8 cellular contexts compared by ENCODE assay signal in genomic region chr4:42282081-42282901, GRCh38.
A peak's percentile ranks its signal among the peaks of the same experiment; 100 is the strongest.
DNase-seq lines count a peak whose midpoint lies in the region; TF ChIP-seq lines count a peak whose summit lies in the region.

No MANE protein-coding gene starts in this region.

- no TSS peak for BruUV-seq in OCI-LY7 (replicated peaks; lab: Mats Ljungman, UMichigan)

- DNase-seq in GM03348 (ENCODE audit: low spot score) = peak; percentile 77
- DNase-seq in H7 = peak; percentile 82
- DNase-seq in KBM-7 = peak; percentile 86
- peak; percentile 82 for DNase-seq in OCI-LY7 (ENCODE audit: low spot score)
- peak; percentile 85 to 89 for DNase-seq in cardiac fibroblast (ENCODE audit: low read depth in 2 of 2)
- peak; percentile 62 for DNase-seq in kidney glomerular epithelial cell (lab: John Stamatoyannopoulos, UW)
- peak; percentile 51 for DNase-seq in stromal cell of bone marrow (ENCODE audit: low read depth)

- in situ Hi-C loops in KBM-7 (cut with MboI; ENCODE audit: low pct_unique_long_range_greater_than_20kb, low sequenced_read_pairs) = loop anchor here (25.0 kb wide), 1 partner anchor 230 kb away; no protein-coding TSS in a partner anchor

- H3K9me3 ChIP-seq in OCI-LY7 (ENCODE audit: low read length) = no peaks in the 10 kb centered on the region

- peak overlapping the region; percentile 67 for H2AFZ ChIP-seq in ACC112 (ENCODE audit: low read length, unreplicated experiment)
- H2AFZ ChIP-seq in OCI-LY7 (ENCODE audit: low read length) = 0 out of 2 replicates have a peak overlapping the region, but pooled peaks have one; percentile 2

- H3K36me3 ChIP-seq in ACC112 (ENCODE audit: insufficient read depth, low read length) (no peaks in the 10 kb centered on the region), H7 (replicated peaks; ENCODE audit: control insufficient read depth, insufficient read depth, low read length) (no peaks in the 10 kb centered on the region), OCI-LY7 (ENCODE audit: insufficient read depth, low read length) (no peaks in the 10 kb centered on the region)

- H4K20me1 ChIP-seq in OCI-LY7 (ENCODE audit: insufficient read depth, low read length) = no peaks in the 10 kb centered on the region

- no peak overlapping the region for H3K27ac ChIP-seq in ACC112 (ENCODE audit: low read depth, low read length)
- H3K27ac ChIP-seq in OCI-LY7 (ENCODE audit: low read depth, low read length, poor library complexity, severe bottlenecking) = no peak overlapping the region

- H3K27me3 ChIP-seq in ACC112 (ENCODE audit: insufficient read depth, low read length) = no peaks in the 10 kb centered on the region
- no peaks in the 10 kb centered on the region for H3K27me3 ChIP-seq in H7 (ENCODE audit: control insufficient read depth, insufficient read depth, low read length)

- TF ChIP-seq CTCF in OCI-LY7 (conservative IDR thresholded peaks at IDR 0.05; ENCODE audit: low read length) (peak; percentile 93), cardiac fibroblast (IDR thresholded peaks at IDR 0.05; ENCODE audit: low read depth, low read length) (peak; percentile 64)

- H3K9me2 ChIP-seq in OCI-LY7 (ENCODE audit: insufficient read depth, low read length) = no peaks in the 10 kb centered on the region

- H3K4me3 ChIP-seq in ACC112 (ENCODE audit: low read depth, low read length) (peak overlapping the region; percentile 63), H7 (ENCODE audit: insufficient read depth, low read depth, low read length) (no peak overlapping the region), OCI-LY7 (ENCODE audit: low read depth, low read length, poor library complexity, severe bottlenecking) (no peak overlapping the region), cardiac fibroblast (replicated peaks in 1 of 2; ENCODE audit: low read depth in 2 of 2, low read length in 2 of 2) (no peak overlapping the region)

- H3K4me2 ChIP-seq in OCI-LY7 (ENCODE audit: low read length) = 0 out of 2 replicates have a peak overlapping the region, but pooled peaks have one; percentile 19

- POLR2A ChIA-PET in OCI-LY7 (lab: Charles Lee) = no interaction called here

- H3K79me2 ChIP-seq in ACC112 (ENCODE audit: control insufficient read depth, insufficient read depth, low read length, unreplicated experiment) = no peaks in the 10 kb centered on the region
- H3K79me2 ChIP-seq in OCI-LY7 (ENCODE audit: insufficient read depth, low read depth, low read length) = no peaks in the 10 kb centered on the region

- CTCF ChIA-PET in OCI-LY7 (lab: Charles Lee; ENCODE audit: unreplicated experiment) = no interaction called here

- intact Hi-C loops in OCI-LY7 (cut with micrococcal nuclease; ENCODE audit: unreplicated experiment) = loop anchor here (1.0 to 5.0 kb wide), 5 partner anchors 90 to 583 kb away; partner anchors contain the start of gene SHISA3

- H3K4me1 ChIP-seq in ACC112 (ENCODE audit: control insufficient read depth, insufficient read depth, low read length, unreplicated experiment) (peaks cover 4% of the 10 kb centered on the region), OCI-LY7 (ENCODE audit: insufficient read depth, low read length, poor library complexity, severe bottlenecking) (no peaks in the 10 kb centered on the region)
